In the genomic region with DNA sequence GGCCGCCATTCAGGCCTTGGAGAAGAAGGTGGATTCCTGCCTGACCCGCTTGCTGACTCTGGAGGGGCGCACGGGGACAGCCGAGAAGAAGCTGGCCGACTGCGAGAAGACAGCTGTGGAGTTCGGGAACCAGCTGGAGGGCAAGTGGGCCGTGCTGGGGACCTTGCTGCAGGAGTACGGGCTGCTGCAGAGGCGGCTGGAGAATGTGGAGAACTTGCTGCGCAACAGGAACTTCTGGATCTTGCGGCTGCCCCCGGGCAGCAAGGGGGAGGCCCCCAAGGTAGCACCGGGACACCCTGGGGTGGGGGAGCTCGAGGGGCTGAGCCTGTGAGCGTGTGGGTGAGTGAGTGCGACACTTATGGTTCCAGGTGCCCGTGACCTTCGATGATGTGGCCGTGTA, we compare ENCODE assay signal across 15 cellular contexts. TPM values are rescaled to one million over a fixed set of nuclear protein-coding genes. Genes with fewer than 3 reads are reported as not detected.
DNase-seq lines count a peak whose midpoint lies in the region; ATAC-seq, FAIRE-seq and TF ChIP-seq lines count a peak whose summit lies in the region.
"Had no signal": no experiment of that assay in that cellular context is flagged by ENCODE, and none has a peak within 500 bp of the region (broad histone marks: within the 10 kb centered on the region; RNA-seq: fewer than 3 reads in every experiment).

No MANE protein-coding gene starts in this region.

- no peak overlapping the region for H2BK120ac ChIP-seq in neuronal stem cell (ENCODE audit: low read depth, low read length)

- WGBS in K562 (ENCODE audit: insufficient coverage, low coverage, missing lambda C conversion rate): 33% methylated on average over 18 of the region's 21 CpGs
- WGBS in neuronal stem cell (ENCODE audit: extremely low coverage in 2 of 2, insufficient read length in 2 of 2, insufficient replicate concordance in 1 of 2), 2 donors: no CpG with 5 or more reads among the region's 21 CpGs

- H2BK5ac ChIP-seq in neuronal stem cell (ENCODE audit: low read length): no peak overlapping the region

- no peak overlapping the region for H3K4me3 ChIP-seq in K562
- no peak overlapping the region for H3K4me3 ChIP-seq in neuronal stem cell (ENCODE audit: low read length in 2 of 2)
- H3K4me3 ChIP-seq in PC-3 (ENCODE audit: low read length): no peak overlapping the region
- H3K4me3 ChIP-seq: BLaER1 treated with 17β-estradiol and CSF1 and Interleukin-3, amounts not matched to agents 10 nM and 100 nM had no signal

- CTCF ChIA-PET in K562 (lab: Yijun Ruan, JAX; ENCODE audit: low intra/inter-chr PET ratio): no interaction called here
- CTCF ChIA-PET in PC-3 (lab: Charles Lee): no interaction called here
- CTCF ChIA-PET in MCF 10A (lab: Yijun Ruan, JAX): no interaction called here

- TF ChIP-seq EP300 in K562 (IDR thresholded peaks at IDR 0.05; ENCODE audit: low read length): no peak

- H2BK15ac ChIP-seq in neuronal stem cell (ENCODE audit: low read length): no peak overlapping the region

- no peak overlapping the region for H2AK5ac ChIP-seq in neuronal stem cell (ENCODE audit: low read depth, low read length)

- peak overlapping the region; percentile 34 for H3K23ac ChIP-seq in neuronal stem cell (ENCODE audit: low read depth, low read length, poor library complexity)

- no peaks in the 10 kb centered on the region for H3K9me2 ChIP-seq in PC-3 (replicated peaks; ENCODE audit: low read length)

- no peak for ATAC-seq in activated T-cell treated with anti-CD3 and anti-CD28 coated beads, Interleukin-2, amount 50 U/mL, for 72 hours (replicated peaks in 1 of 2)
- ATAC-seq in K562 (no peak), PC-3 (no peak)
- ATAC-seq in stimulated activated effector memory CD8-positive, alpha-beta T cell treated with anti-CD3 and anti-CD28 coated beads, Interleukin-12 subunit alpha, Interleukin-12 subunit beta, amount 100 ng/mL, for 72 hours: no peak

- no peak for FAIRE-seq in K562 (lab: Jason Lieb, UNC)
- FAIRE-seq: GM19239 had no signal

- H2AFZ ChIP-seq in K562 (ENCODE audit: low read depth, low read length) (no peak overlapping the region), neuronal stem cell (ENCODE audit: low read length) (no peak overlapping the region), PC-3 (ENCODE audit: low read length) (no peak overlapping the region)

- H4K8ac ChIP-seq in neuronal stem cell (ENCODE audit: low read depth, low read length): no peak overlapping the region

- no peak overlapping the region for H3K18ac ChIP-seq in neuronal stem cell (ENCODE audit: low read length)

- no peak for TF ChIP-seq CTCF in K562 (IDR thresholded peaks at IDR 0.05 in 2 of 3, conservative IDR thresholded peaks at IDR 0.05 in 1 of 3; ENCODE audit: insufficient read depth in 2 of 3, low read depth in 1 of 3, low read length in 3 of 3)
- no peak for TF ChIP-seq CTCF in PC-3 (conservative IDR thresholded peaks at IDR 0.05; ENCODE audit: low read depth, low read length)
- TF ChIP-seq CTCF in MCF 10A (IDR thresholded peaks at IDR 0.05; ENCODE audit: unreplicated experiment): no peak

- H3K4me3 Mint-ChIP-seq in activated T-cell treated with anti-CD3 and anti-CD28 coated beads, Interleukin-2, amount 50 U/mL, for 24 hours: no peak overlapping the region
- no peak overlapping the region for H3K4me3 Mint-ChIP-seq in activated T-cell treated with anti-CD3 and anti-CD28 coated beads, Interleukin-2, amount 50 U/mL, for 72 hours
- H3K4me3 Mint-ChIP-seq in stimulated activated effector memory CD8-positive, alpha-beta T cell treated with anti-CD3 and anti-CD28 coated beads, Interleukin-12 subunit alpha, Interleukin-12 subunit beta, amount 100 ng/mL, for 72 hours: no peak overlapping the region
- no peak overlapping the region for H3K4me3 Mint-ChIP-seq in MCF 10A (ENCODE audit: unreplicated experiment)
- H3K4me3 Mint-ChIP-seq: H9 had no signal

- H3K4me1 ChIP-seq in K562 (replicated peaks in 1 of 2; ENCODE audit: control insufficient read depth in 2 of 2, insufficient read depth in 2 of 2, low read length in 2 of 2) (peaks cover under 1 to 19% of the 10 kb centered on the region in 2 experiments; a peak in 2 of 5 replicates), neuronal stem cell (ENCODE audit: control insufficient read depth in 2 of 2, insufficient read depth in 1 of 2, low read depth in 1 of 2, low read length in 2 of 2) (no peaks in the 10 kb centered on the region), PC-3 (ENCODE audit: insufficient read depth, low read length) (peaks cover 8% of the 10 kb centered on the region)

- no TSS peak for BruUV-seq in K562 (replicated peaks; lab: Mats Ljungman, UMichigan)
- no TSS peak for BruUV-seq in PC-3 (replicated peaks; lab: Mats Ljungman, UMichigan)
- BruUV-seq in MCF 10A (replicated peaks; lab: Mats Ljungman, UMichigan): no TSS peak

- no peaks in the 10 kb centered on the region for H3K9me3 Mint-ChIP-seq in activated T-cell treated with anti-CD3 and anti-CD28 coated beads, Interleukin-2, amount 50 U/mL, for 24 hours
- no peaks in the 10 kb centered on the region for H3K9me3 Mint-ChIP-seq in activated T-cell treated with anti-CD3 and anti-CD28 coated beads, Interleukin-2, amount 50 U/mL, for 72 hours
- H3K9me3 Mint-ChIP-seq in stimulated activated effector memory CD8-positive, alpha-beta T cell treated with anti-CD3 and anti-CD28 coated beads, Interleukin-12 subunit alpha, Interleukin-12 subunit beta, amount 100 ng/mL, for 72 hours: no peaks in the 10 kb centered on the region
- no peaks in the 10 kb centered on the region for H3K9me3 Mint-ChIP-seq in MCF 10A (ENCODE audit: unreplicated experiment)
- H3K9me3 Mint-ChIP-seq: H9 had no signal

- H4K20me1 ChIP-seq in K562 (replicated peaks; ENCODE audit: control insufficient read depth, insufficient read depth, low read length): no peaks in the 10 kb centered on the region
- H4K20me1 ChIP-seq in PC-3 (ENCODE audit: low read length): no peaks in the 10 kb centered on the region

- no peak for TF ChIP-seq POLR2A in K562 (conservative IDR thresholded peaks at IDR 0.05)

- peaks cover 3% of the 10 kb centered on the region for H3K79me1 ChIP-seq in neuronal stem cell (ENCODE audit: low read depth, low read length)

- no peaks in the 10 kb centered on the region for H3K9me1 ChIP-seq in K562 (ENCODE audit: control insufficient read depth, insufficient read depth, low read length)

- H3K14ac ChIP-seq in neuronal stem cell (ENCODE audit: low read length): no peak overlapping the region

- peaks cover 80% of the 10 kb centered on the region for H3K36me3 Mint-ChIP-seq in activated T-cell treated with anti-CD3 and anti-CD28 coated beads, Interleukin-2, amount 50 U/mL, for 24 hours (ENCODE audit: low read depth)
- H3K36me3 Mint-ChIP-seq in activated T-cell treated with anti-CD3 and anti-CD28 coated beads, Interleukin-2, amount 50 U/mL, for 72 hours (ENCODE audit: insufficient read depth in 2 of 2): peaks cover 7 to 31% of the 10 kb centered on the region in 2 donors
- H3K36me3 Mint-ChIP-seq in stimulated activated effector memory CD8-positive, alpha-beta T cell treated with anti-CD3 and anti-CD28 coated beads, Interleukin-12 subunit alpha, Interleukin-12 subunit beta, amount 100 ng/mL, for 72 hours: peaks cover 75% of the 10 kb centered on the region
- H3K36me3 Mint-ChIP-seq in MCF 10A (ENCODE audit: insufficient read depth, unreplicated experiment): peaks cover 72% of the 10 kb centered on the region

- H2BK12ac ChIP-seq in neuronal stem cell (ENCODE audit: low read length): no peak overlapping the region

- TF ChIP-seq RAD21 in K562 (CRISPR knock-in tag; conservative IDR thresholded peaks at IDR 0.05 in 1 of 2, IDR thresholded peaks at IDR 0.05 in 1 of 2): no peak

- intact Hi-C loops in K562 (cut with micrococcal nuclease) (no loop called here), PC-3 (cut with micrococcal nuclease) (no loop called here), MCF 10A (cut with micrococcal nuclease) (no loop called here)

- no peak overlapping the region for H3K4ac ChIP-seq in neuronal stem cell (ENCODE audit: low read length)

- no peaks in the 10 kb centered on the region for H3F3A ChIP-seq in PC-3 (ENCODE audit: low read length, unreplicated experiment)

- H3K36me3 ChIP-seq in K562 (ENCODE audit: control insufficient read depth, insufficient read depth, low read length) (peaks cover 15% of the 10 kb centered on the region; the same call in 2 of the 3 replicates), neuronal stem cell (replicated peaks in 1 of 2; ENCODE audit: control insufficient read depth in 2 of 2, insufficient read depth in 2 of 2, low read length in 2 of 2) (peaks cover 10 to 13% of the 10 kb centered on the region in 2 donors), PC-3 (ENCODE audit: low read depth, low read length) (no peaks in the 10 kb centered on the region; the same call in 1 of the 2 replicates)

- in situ Hi-C loops in K562 (cut with MboI): no loop called here

- POLR2A ChIA-PET in K562 (lab: Yijun Ruan, JAX): interaction anchor here (0.6 kb wide), 1 partner anchor 14 kb away, joined by 3 read pairs; no protein-coding TSS in a partner anchor
- POLR2A ChIA-PET in PC-3 (lab: Charles Lee; ENCODE audit: unreplicated experiment): no interaction called here
- POLR2A ChIA-PET in MCF 10A (lab: Yijun Ruan, JAX): interaction anchor here (0.6 kb wide), 1 partner anchor 16 kb away, joined by 3 read pairs; no protein-coding TSS in a partner anchor

- no peak overlapping the region for H3K27ac ChIP-seq in K562 (ENCODE audit: extremely low read depth, low read depth, low read length)
- no peak overlapping the region for H3K27ac ChIP-seq in neuronal stem cell (replicated peaks; ENCODE audit: low read length)
- no peak overlapping the region for H3K27ac ChIP-seq in PC-3 (ENCODE audit: low read length)
- H3K27ac ChIP-seq: BLaER1 treated with 17β-estradiol and CSF1 and Interleukin-3, amounts not matched to agents 10 nM and 100 nM had no signal

- no peak for DNase-seq in activated T-cell treated with anti-CD3 and anti-CD28 coated beads, Interleukin-2, amount 50 U/mL, for 24 hours
- DNase-seq in activated T-cell treated with anti-CD3 and anti-CD28 coated beads, Interleukin-2, amount 50 U/mL, for 72 hours: no peak
- no peak for DNase-seq in K562 (ENCODE audit: extremely low read depth in 1 of 4, low spot score in 3 of 4)
- DNase-seq in neuronal stem cell (ENCODE audit: low spot score): no peak
- DNase-seq in stimulated activated effector memory CD8-positive, alpha-beta T cell treated with anti-CD3 and anti-CD28 coated beads, Interleukin-12 subunit alpha, Interleukin-12 subunit beta, amount 100 ng/mL, for 72 hours (ENCODE audit: low spot score in 2 of 2): no peak
- DNase-seq in PC-3: no peak
- no peak for DNase-seq in MCF 10A (ENCODE audit: unreplicated experiment)
- DNase-seq: ACHN; CD4-positive, CD25-positive, alpha-beta regulatory T cell; DMS53; GF-D8; GOT3; H9 had no signal

- peak overlapping the region; percentile 59 for H3K27ac Mint-ChIP-seq in activated T-cell treated with anti-CD3 and anti-CD28 coated beads, Interleukin-2, amount 50 U/mL, for 24 hours
- no peak overlapping the region for H3K27ac Mint-ChIP-seq in activated T-cell treated with anti-CD3 and anti-CD28 coated beads, Interleukin-2, amount 50 U/mL, for 72 hours
- peak overlapping the region; percentile 90 for H3K27ac Mint-ChIP-seq in stimulated activated effector memory CD8-positive, alpha-beta T cell treated with anti-CD3 and anti-CD28 coated beads, Interleukin-12 subunit alpha, Interleukin-12 subunit beta, amount 100 ng/mL, for 72 hours
- H3K27ac Mint-ChIP-seq in MCF 10A (ENCODE audit: low read depth, unreplicated experiment): no peak overlapping the region
- H3K27ac Mint-ChIP-seq: CD4-positive, CD25-positive, alpha-beta regulatory T cell had no signal

- H3K9ac ChIP-seq in K562 (ENCODE audit: insufficient read depth in 1 of 2, low read depth in 2 of 2, low read length in 2 of 2): no peak overlapping the region
- H3K9ac ChIP-seq in neuronal stem cell (ENCODE audit: low read depth, low read length, poor library complexity): no peak overlapping the region
- no peak overlapping the region for H3K9ac ChIP-seq in PC-3 (ENCODE audit: low read length)
- H3K9ac ChIP-seq: BLaER1 treated with 17β-estradiol and CSF1 and Interleukin-3, amounts not matched to agents 10 nM and 100 nM had no signal

- H3K79me2 ChIP-seq in K562 (ENCODE audit: control insufficient read depth, insufficient read depth, low read length) (peaks cover 6% of the 10 kb centered on the region; the same call in 1 of the 3 replicates), PC-3 (ENCODE audit: low read length) (peaks cover 18% of the 10 kb centered on the region; the same call in 1 of the 2 replicates)

- no peak overlapping the region for H3K4me2 ChIP-seq in K562 (ENCODE audit: insufficient read depth, low read length)
- no peak overlapping the region for H3K4me2 ChIP-seq in neuronal stem cell (ENCODE audit: insufficient read depth, low read length, poor library complexity, severe bottlenecking)
- H3K4me2 ChIP-seq in PC-3 (ENCODE audit: low read length): no peak overlapping the region
- H3K4me2 ChIP-seq: BLaER1 treated with 17β-estradiol and CSF1 and Interleukin-3, amounts not matched to agents 10 nM and 100 nM had no signal

- H4K91ac ChIP-seq in neuronal stem cell (ENCODE audit: low read depth, low read length, poor library complexity): no peak overlapping the region

- no peaks in the 10 kb centered on the region for H3K27me3 Mint-ChIP-seq in activated T-cell treated with anti-CD3 and anti-CD28 coated beads, Interleukin-2, amount 50 U/mL, for 24 hours
- no peaks in the 10 kb centered on the region for H3K27me3 Mint-ChIP-seq in activated T-cell treated with anti-CD3 and anti-CD28 coated beads, Interleukin-2, amount 50 U/mL, for 72 hours (ENCODE audit: low read depth)
- H3K27me3 Mint-ChIP-seq in MCF 10A (ENCODE audit: insufficient read depth, unreplicated experiment): no peaks in the 10 kb centered on the region
- H3K27me3 Mint-ChIP-seq: CD4-positive, CD25-positive, alpha-beta regulatory T cell had no signal

- H3K4me1 Mint-ChIP-seq in activated T-cell treated with anti-CD3 and anti-CD28 coated beads, Interleukin-2, amount 50 U/mL, for 24 hours (ENCODE audit: low read depth): peaks cover 49% of the 10 kb centered on the region
- H3K4me1 Mint-ChIP-seq in activated T-cell treated with anti-CD3 and anti-CD28 coated beads, Interleukin-2, amount 50 U/mL, for 72 hours (ENCODE audit: low read depth): peaks cover 29% of the 10 kb centered on the region
- peaks cover 30% of the 10 kb centered on the region for H3K4me1 Mint-ChIP-seq in stimulated activated effector memory CD8-positive, alpha-beta T cell treated with anti-CD3 and anti-CD28 coated beads, Interleukin-12 subunit alpha, Interleukin-12 subunit beta, amount 100 ng/mL, for 72 hours
- H3K4me1 Mint-ChIP-seq in MCF 10A (ENCODE audit: insufficient read depth, unreplicated experiment): peaks cover 7% of the 10 kb centered on the region

- H3K27me3 ChIP-seq in K562 (ENCODE audit: control insufficient read depth in 2 of 2, insufficient read depth in 2 of 2, low read length in 2 of 2) (peaks cover 9 to 37% of the 10 kb centered on the region in 2 experiments; a peak in 4 of 5 replicates), neuronal stem cell (ENCODE audit: control insufficient read depth in 3 of 3, insufficient read depth in 3 of 3, low read depth in 1 of 3, low read length in 3 of 3) (peaks cover 0 to 1% (median 0%) of the 10 kb centered on the region in 3 experiments), PC-3 (ENCODE audit: low read length) (no peaks in the 10 kb centered on the region)
- H3K27me3 ChIP-seq: BLaER1 treated with 17β-estradiol and CSF1 and Interleukin-3, amounts not matched to agents 10 nM and 100 nM had no signal

- no peaks in the 10 kb centered on the region for H3K9me3 ChIP-seq in K562 (replicated peaks; ENCODE audit: control insufficient read depth, insufficient read depth, low read depth, low read length)
- peaks cover 0 to 1% of the 10 kb centered on the region in 2 donors for H3K9me3 ChIP-seq in neuronal stem cell (replicated peaks in 1 of 2; ENCODE audit: control insufficient read depth in 2 of 2, insufficient read depth in 1 of 2, low read depth in 1 of 2, low read length in 2 of 2)
- H3K9me3 ChIP-seq in PC-3 (ENCODE audit: low read length): no peaks in the 10 kb centered on the region
- H3K9me3 ChIP-seq: BLaER1 treated with 17β-estradiol and CSF1 and Interleukin-3, amounts not matched to agents 10 nM and 100 nM had no signal

RNA-seq across cellular contexts. Expression of a gene that starts 4.5 kb away (rescaled TPM):
- 10 to 100 TPM; 28.4 to 32.4 TPM for total RNA-seq in activated T-cell treated with anti-CD3 and anti-CD28 coated beads, Interleukin-2, amount 50 U/mL, for 72 hours
- total RNA-seq in K562 (2011; cell fraction: chromatin; rRNA removed; ENCODE audit: low replicate concordance): 23.2 and 45.5 TPM in 2 replicates
- 23.9 and 27.2 TPM in 2 replicates for total RNA-seq in K562 (2011; cell fraction: nucleolus; rRNA removed)
- total RNA-seq in K562 (2011; cell fraction: nucleoplasm; rRNA removed): 21.1 and 22.8 TPM in 2 replicates
- 6.9 and 7.8 TPM in 2 replicates for total RNA-seq in K562 (2014; rRNA removed)
- 3.1 and 3.2 TPM in 2 replicates for total RNA-seq in K562 (2014; rRNA removed; fragmentation: Illumina TruSeq; extraction: Trizol)
- 5.0 and 5.1 TPM in 2 replicates for total RNA-seq in K562 (2015; rRNA removed; fragmentation: Illumina TruSeq; extraction: Trizol)
- total RNA-seq in K562 (2021): 9.5 and 11.2 TPM in 2 replicates
- polyA plus RNA-seq in K562 (2011; rRNA removed): 8.9 and 10.0 TPM in 2 replicates
- 9.5 and 9.8 TPM in 2 replicates for polyA plus RNA-seq in K562 (2011; cell fraction: cytosol; rRNA removed)
- polyA plus RNA-seq in K562 (2011; cell fraction: nucleus; rRNA removed): 42.7 and 51.9 TPM in 2 replicates
- 4.8 and 8.8 TPM in 2 replicates for polyA plus RNA-seq in K562 (2012)
- 5.1 and 5.4 TPM in 2 replicates for polyA plus RNA-seq in K562 (2014; fragmentation: Illumina TruSeq; extraction: Trizol)
- 1 to 10 TPM in 1 of 2 experiments, under 1 TPM in 1; 0.66 to 1.4 TPM for polyA plus RNA-seq in K562 (2014; fragmentation: Nextera tagmentation; extraction: Ambion mirVana)
- 9.3 and 10.2 TPM in 2 replicates for polyA plus RNA-seq in K562 (2014; rRNA removed)
- polyA minus RNA-seq in K562 (2011; rRNA and poly(A)+ RNA removed): 4.7 and 5.2 TPM in 2 replicates
- 4.0 and 4.6 TPM in 2 replicates for polyA minus RNA-seq in K562 (2011; cell fraction: cytosol; rRNA and poly(A)+ RNA removed)
- 9.8 and 14.9 TPM in 2 replicates for polyA minus RNA-seq in K562 (2011; cell fraction: nucleus; rRNA and poly(A)+ RNA removed)
- polyA plus RNA-seq in neuronal stem cell (2013, experiment 1 of 2): 5.0 TPM
- 4.6 TPM for polyA plus RNA-seq in neuronal stem cell (2013, experiment 2 of 2)
- 6.9 and 7.0 TPM in 2 replicates for total RNA-seq in PC-3 (2014; rRNA removed)
- 39.5 and 49.0 TPM in 2 replicates for total RNA-seq in MCF 10A (2022)

RNA-seq across cellular contexts. Expression of a gene that starts 27.0 kb away (rescaled TPM):
- 10 to 100 TPM; 18.7 to 28.0 TPM for total RNA-seq in activated T-cell treated with anti-CD3 and anti-CD28 coated beads, Interleukin-2, amount 50 U/mL, for 72 hours
- 27.2 and 40.3 TPM in 2 replicates for total RNA-seq in K562 (2011; cell fraction: chromatin; rRNA removed; ENCODE audit: low replicate concordance)
- total RNA-seq in K562 (2011; cell fraction: nucleolus; rRNA removed): 25.4 and 28.3 TPM in 2 replicates
- 21.7 and 25.2 TPM in 2 replicates for total RNA-seq in K562 (2011; cell fraction: nucleoplasm; rRNA removed)
- 10.2 and 10.7 TPM in 2 replicates for total RNA-seq in K562 (2014; rRNA removed)
- total RNA-seq in K562 (2014; rRNA removed; fragmentation: Illumina TruSeq; extraction: Trizol): 6.5 and 7.1 TPM in 2 replicates
- total RNA-seq in K562 (2015; rRNA removed; fragmentation: Illumina TruSeq; extraction: Trizol): 5.6 and 6.3 TPM in 2 replicates
- total RNA-seq in K562 (2021): 18.0 and 21.4 TPM in 2 replicates
- polyA plus RNA-seq in K562 (2011; rRNA removed): 7.2 and 13.3 TPM in 2 replicates
- 5.8 and 8.6 TPM in 2 replicates for polyA plus RNA-seq in K562 (2011; cell fraction: cytosol; rRNA removed)
- polyA plus RNA-seq in K562 (2011; cell fraction: nucleus; rRNA removed): 21.0 and 21.8 TPM in 2 replicates
- 13.3 and 14.1 TPM in 2 replicates for polyA plus RNA-seq in K562 (2012)
- polyA plus RNA-seq in K562 (2014; fragmentation: Illumina TruSeq; extraction: Trizol): 11.2 and 14.2 TPM in 2 replicates
- 1 to 10 TPM; 1.8 to 1.9 TPM for polyA plus RNA-seq in K562 (2014; fragmentation: Nextera tagmentation; extraction: Ambion mirVana)
- 11.6 and 14.1 TPM in 2 replicates for polyA plus RNA-seq in K562 (2014; rRNA removed)
- 5.9 and 6.0 TPM in 2 replicates for polyA minus RNA-seq in K562 (2011; rRNA and poly(A)+ RNA removed)
- polyA minus RNA-seq in K562 (2011; cell fraction: cytosol; rRNA and poly(A)+ RNA removed): 4.8 and 5.8 TPM in 2 replicates
- 7.9 and 12.3 TPM in 2 replicates for polyA minus RNA-seq in K562 (2011; cell fraction: nucleus; rRNA and poly(A)+ RNA removed)
- 8.9 TPM for polyA plus RNA-seq in neuronal stem cell (2013, experiment 1 of 2)
- polyA plus RNA-seq in neuronal stem cell (2013, experiment 2 of 2): 9.1 TPM
- 9.7 and 10.4 TPM in 2 replicates for total RNA-seq in PC-3 (2014; rRNA removed)
- 10.5 and 14.7 TPM in 2 replicates for total RNA-seq in MCF 10A (2022)

Comparison
In these comparisons a context has a peak if more than half of its experiments do, and no peak if none do; other contexts are left out.
1. H3K27ac Mint-ChIP-seq: peak in activated T-cell treated with anti-CD3 and anti-CD28 coated beads, Interleukin-2, amount 50 U/mL, for 24 hours (single experiment) and stimulated activated effector memory CD8-positive, alpha-beta T cell treated with anti-CD3 and anti-CD28 coated beads, Interleukin-12 subunit alpha, Interleukin-12 subunit beta, amount 100 ng/mL, for 72 hours (single experiment); none in activated T-cell treated with anti-CD3 and anti-CD28 coated beads, Interleukin-2, amount 50 U/mL, for 72 hours (single experiment) and MCF 10A (single experiment).